Comparison of ENCODE assay signal across 13 cellular contexts in the genomic region with DNA sequence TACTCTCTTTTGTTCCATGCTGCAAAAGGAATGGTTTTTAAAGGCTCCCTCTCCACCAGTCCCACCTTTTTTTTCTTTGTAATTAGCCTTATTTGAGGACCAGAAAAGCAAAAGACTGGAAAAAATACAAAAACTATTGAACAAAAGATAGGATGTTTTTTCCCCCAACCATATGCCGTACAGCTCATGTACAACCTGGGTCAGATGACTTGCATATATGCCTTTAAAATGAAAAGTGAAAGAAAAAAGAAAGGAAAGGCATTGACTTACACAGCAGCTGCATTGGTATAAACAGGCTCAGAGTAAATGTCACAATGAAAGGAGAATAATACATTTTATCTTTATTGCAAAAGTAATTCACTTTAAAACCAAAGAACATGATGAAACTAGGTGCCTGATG.
A peak's percentile ranks its signal among the peaks of the same experiment; 100 is the strongest.
DNase-seq lines count a peak whose midpoint lies in the region; ATAC-seq and TF ChIP-seq lines count a peak whose summit lies in the region.
"Had no signal": no experiment of that assay in that cellular context is flagged by ENCODE, and none has a peak within 500 bp of the region (broad histone marks: within the 10 kb centered on the region; RNA-seq: fewer than 3 reads in every experiment).

No MANE protein-coding gene starts in this region.

- peak overlapping the region; percentile 84 for H3K27ac Mint-ChIP-seq in natural killer cell treated with Interleukin-12 subunit alpha and Interleukin-12 subunit beta and Interleukin-15 and Interleukin-18, amount 100 ng/mL, for 72 hours
- H3K27ac Mint-ChIP-seq: nephron had no signal

- H3K4me2 ChIP-seq in MM.1S (ENCODE audit: low read depth, low read length), result peak overlapping the region; percentile 53

- H3K27me3 Mint-ChIP-seq in natural killer cell treated with Interleukin-12 subunit alpha and Interleukin-12 subunit beta and Interleukin-15 and Interleukin-18, amount 100 ng/mL, for 72 hours, result no peaks in the 10 kb centered on the region

- H3K36me3 ChIP-seq in MM.1S (replicated peaks; ENCODE audit: insufficient read depth, low read length), result no peaks in the 10 kb centered on the region
- H3K36me3 ChIP-seq in esophagus squamous epithelium, result no peaks in the 10 kb centered on the region
- H3K36me3 ChIP-seq: SJCRH30 had no signal

- H3K9me2 ChIP-seq in MM.1S (replicated peaks; ENCODE audit: insufficient read depth, low read length), result no peaks in the 10 kb centered on the region

- no peak for TF ChIP-seq CTCF in MM.1S (IDR thresholded peaks at IDR 0.05; ENCODE audit: low read length)
- no peak for TF ChIP-seq CTCF in esophagus squamous epithelium (IDR thresholded peaks at IDR 0.05)

- no peak for TF ChIP-seq POLR2A in esophagus squamous epithelium (IDR thresholded peaks at IDR 0.05)

- H3K27ac ChIP-seq in MM.1S (ENCODE audit: low read length), result no peak overlapping the region
- H3K27ac ChIP-seq in esophagus squamous epithelium, result no peak overlapping the region
- H3K27ac ChIP-seq: coronary artery, SJCRH30 had no signal

- H3K27me3 ChIP-seq in MM.1S (replicated peaks; ENCODE audit: insufficient read depth, low read length) (no peaks in the 10 kb centered on the region), esophagus squamous epithelium (no peaks in the 10 kb centered on the region)

- H3K79me2 ChIP-seq in MM.1S (ENCODE audit: low read length), result no peaks in the 10 kb centered on the region

- H3K9ac ChIP-seq in MM.1S (ENCODE audit: low read length), result no peak overlapping the region; the same call in 1 of the 2 replicates

- ATAC-seq in activated CD4-positive, CD25-positive, alpha-beta regulatory T cell treated with anti-CD3 and anti-CD28 coated beads, Interleukin-2, amount 50 U/mL, for 24 hours, result peak; percentile 97 to 99
- peak; percentile 93 for ATAC-seq in GM21619 (IDR thresholded peaks at IDR 0.05; ENCODE audit: unreplicated experiment)
- ATAC-seq in natural killer cell treated with Interleukin-12 subunit alpha and Interleukin-12 subunit beta and Interleukin-15 and Interleukin-18, amount 100 ng/mL, for 72 hours, result peak; percentile 82 to 89

- H3K36me3 Mint-ChIP-seq in natural killer cell treated with Interleukin-12 subunit alpha and Interleukin-12 subunit beta and Interleukin-15 and Interleukin-18, amount 100 ng/mL, for 72 hours, result peaks cover 11% of the 10 kb centered on the region

- H3K4me1 Mint-ChIP-seq in natural killer cell treated with Interleukin-12 subunit alpha and Interleukin-12 subunit beta and Interleukin-15 and Interleukin-18, amount 100 ng/mL, for 72 hours (ENCODE audit: low read depth in 2 of 2), result peaks cover 15 to 18% of the 10 kb centered on the region in 2 donors

- H3K4me3 ChIP-seq in MM.1S (ENCODE audit: low read length), result no peak overlapping the region; the same call in 1 of the 2 replicates
- H3K4me3 ChIP-seq in esophagus squamous epithelium, result no peak overlapping the region
- H3K4me3 ChIP-seq: coronary artery, SJCRH30 had no signal

- WGBS in esophagus squamous epithelium, 2 donors, result 28 to 36% methylated on average over 1 of the region's 1 CpG

- no peaks in the 10 kb centered on the region; the same call in 1 of the 2 replicates for H3K9me3 ChIP-seq in MM.1S (replicated peaks; ENCODE audit: insufficient read depth, low read length)
- no peaks in the 10 kb centered on the region for H3K9me3 ChIP-seq in esophagus squamous epithelium
- H3K9me3 ChIP-seq: SJCRH30 had no signal

- no peaks in the 10 kb centered on the region for H4K20me1 ChIP-seq in MM.1S (ENCODE audit: insufficient read depth, low read length)

- peaks cover 2% of the 10 kb centered on the region for H3K9me3 Mint-ChIP-seq in natural killer cell treated with Interleukin-12 subunit alpha and Interleukin-12 subunit beta and Interleukin-15 and Interleukin-18, amount 100 ng/mL, for 72 hours
- H3K9me3 Mint-ChIP-seq: nephron had no signal

- no peaks in the 10 kb centered on the region for H3F3A ChIP-seq in MM.1S (ENCODE audit: insufficient read depth, low read length)

- H3K4me3 Mint-ChIP-seq in natural killer cell treated with Interleukin-12 subunit alpha and Interleukin-12 subunit beta and Interleukin-15 and Interleukin-18, amount 100 ng/mL, for 72 hours, result peak overlapping the region; percentile 82
- H3K4me3 Mint-ChIP-seq: nephron had no signal

- DNase-seq in activated CD4-positive, CD25-positive, alpha-beta regulatory T cell treated with anti-CD3 and anti-CD28 coated beads, Interleukin-2, amount 50 U/mL, for 72 hours, result no peak
- DNase-seq in MM.1S (peak; percentile 75), NCI-H2227 treated with DMSO at 0.1 percent for 48 hours (lab: John Stamatoyannopoulos, UW) (no peak), esophagus squamous epithelium (lab: John Stamatoyannopoulos, UW) (no peak), NCI-H2081 (lab: John Stamatoyannopoulos, UW) (no peak)
- no peak for DNase-seq in natural killer cell treated with Interleukin-12 subunit alpha and Interleukin-12 subunit beta and Interleukin-15 and Interleukin-18, amount 100 ng/mL, for 72 hours (ENCODE audit: low spot score)
- DNase-seq: NCI-H1694 treated with DMSO at 0.1 percent for 48 hours; SJCRH30; stimulated activated CD4-positive, alpha-beta T cell treated with anti-CD3 and anti-CD28 coated beads, Interleukin-4, amount 100 ng/mL, for 1 hour had no signal

- intact Hi-C loops in esophagus squamous epithelium (cut with DNase I), result no loop called here

- H3K4me1 ChIP-seq in MM.1S (ENCODE audit: low read length) (no peaks in the 10 kb centered on the region), esophagus squamous epithelium (no peaks in the 10 kb centered on the region)
- H3K4me1 ChIP-seq: SJCRH30 had no signal

- H2AFZ ChIP-seq in MM.1S (ENCODE audit: low read length), result peak overlapping the region; percentile 89
